In the genomic region with DNA sequence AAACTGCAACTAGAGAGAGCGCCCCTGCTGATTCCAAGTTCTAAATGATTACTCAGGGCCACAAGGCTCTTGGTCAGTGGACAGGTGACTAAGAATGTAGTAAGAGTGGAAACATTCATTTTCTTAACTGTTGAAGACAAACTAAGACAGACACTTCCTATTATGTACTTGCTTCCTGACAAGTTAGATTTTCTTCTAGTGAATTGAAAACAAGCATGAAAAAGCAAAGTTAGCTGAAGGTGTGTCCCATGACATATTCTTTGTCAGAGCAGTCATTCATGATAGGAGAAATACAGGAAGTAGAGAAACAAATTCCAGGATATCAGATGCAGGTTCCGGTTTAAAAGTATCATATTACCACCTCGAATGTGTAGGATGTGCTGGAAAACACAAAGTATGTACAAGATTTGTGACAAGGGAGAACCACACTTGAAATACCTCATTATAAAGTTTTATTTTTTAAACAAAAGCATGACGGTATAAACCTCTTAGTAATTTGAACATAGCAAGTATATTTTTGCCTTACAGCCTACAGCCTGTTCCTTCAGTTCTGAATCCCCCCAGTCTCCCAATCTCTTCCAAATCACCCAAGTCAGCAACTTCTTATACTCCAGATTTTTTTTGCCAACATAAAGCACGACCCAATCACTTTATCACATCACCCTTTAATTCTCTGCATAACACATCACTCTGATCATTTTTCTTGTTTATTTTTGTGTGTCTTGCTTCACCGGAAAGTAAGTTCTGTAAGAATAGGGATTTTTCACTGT, we compare ENCODE assay signal across 1 cellular context.
TF ChIP-seq lines count a peak whose summit lies in the region.

No MANE protein-coding gene starts in this region.

TF ChIP-seq in SK-N-SH, 30 proteins besides CTCF, POLR2A, EP300 and RAD21 (continued from another document):
- TF ChIP-seq EZH2phosphoT487 (IDR thresholded peaks at IDR 0.05; ENCODE audit: borderline replicate concordance, low read depth), result no peak
- TF ChIP-seq GATA2 (CRISPR knock-in tag; IDR thresholded peaks at IDR 0.05), result no peak
- TF ChIP-seq, protein P1, sequence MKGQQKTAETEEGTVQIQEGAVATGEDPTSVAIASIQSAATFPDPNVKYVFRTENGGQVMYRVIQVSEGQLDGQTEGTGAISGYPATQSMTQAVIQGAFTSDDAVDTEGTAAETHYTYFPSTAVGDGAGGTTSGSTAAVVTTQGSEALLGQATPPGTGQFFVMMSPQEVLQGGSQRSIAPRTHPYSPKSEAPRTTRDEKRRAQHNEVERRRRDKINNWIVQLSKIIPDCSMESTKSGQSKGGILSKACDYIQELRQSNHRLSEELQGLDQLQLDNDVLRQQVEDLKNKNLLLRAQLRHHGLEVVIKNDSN (IDR thresholded peaks at IDR 0.05; ENCODE audit: borderline replicate concordance, low read depth), result no peak
- TF ChIP-seq, protein P2, sequence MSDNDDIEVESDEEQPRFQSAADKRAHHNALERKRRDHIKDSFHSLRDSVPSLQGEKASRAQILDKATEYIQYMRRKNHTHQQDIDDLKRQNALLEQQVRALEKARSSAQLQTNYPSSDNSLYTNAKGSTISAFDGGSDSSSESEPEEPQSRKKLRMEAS (IDR thresholded peaks at IDR 0.05; ENCODE audit: low read depth), result no peak
- TF ChIP-seq TCF12 (IDR thresholded peaks at IDR 0.05), result peak; percentile 53; the same call in 1 of the 2 replicates
- no peak for TF ChIP-seq POLR2AphosphoS5 (IDR thresholded peaks at IDR 0.05; ENCODE audit: low read depth, low read length)
- TF ChIP-seq PBX3 (IDR thresholded peaks at IDR 0.05), result peak; percentile 63
- no peak for TF ChIP-seq RXRA (IDR thresholded peaks at IDR 0.05; ENCODE audit: borderline replicate concordance, low read depth)
- TF ChIP-seq FOXM1 (IDR thresholded peaks at IDR 0.05; ENCODE audit: low read depth), result no peak
- TF ChIP-seq, protein P3, sequence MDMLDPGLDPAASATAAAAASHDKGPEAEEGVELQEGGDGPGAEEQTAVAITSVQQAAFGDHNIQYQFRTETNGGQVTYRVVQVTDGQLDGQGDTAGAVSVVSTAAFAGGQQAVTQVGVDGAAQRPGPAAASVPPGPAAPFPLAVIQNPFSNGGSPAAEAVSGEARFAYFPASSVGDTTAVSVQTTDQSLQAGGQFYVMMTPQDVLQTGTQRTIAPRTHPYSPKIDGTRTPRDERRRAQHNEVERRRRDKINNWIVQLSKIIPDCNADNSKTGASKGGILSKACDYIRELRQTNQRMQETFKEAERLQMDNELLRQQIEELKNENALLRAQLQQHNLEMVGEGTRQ (IDR thresholded peaks at IDR 0.05; ENCODE audit: borderline replicate concordance, low read depth, low read length), result no peak
- no peak for TF ChIP-seq YY1 (IDR thresholded peaks at IDR 0.05; ENCODE audit: low read depth)
- TF ChIP-seq NRF1 (IDR thresholded peaks at IDR 0.05; ENCODE audit: low read depth, low read length), result no peak
- peak; percentile 56; the same call in 1 of the 2 replicates for TF ChIP-seq FOSL2 (IDR thresholded peaks at IDR 0.05; ENCODE audit: borderline replicate concordance, low read depth)
- TF ChIP-seq TEAD4 (IDR thresholded peaks at IDR 0.05; ENCODE audit: borderline replicate concordance, insufficient read depth), result no peak
- TF ChIP-seq JUND (IDR thresholded peaks at IDR 0.05), result peak; percentile 30; the same call in 1 of the 2 replicates
- TF ChIP-seq SMC3 (IDR thresholded peaks at IDR 0.05; ENCODE audit: low read depth, low read length), result no peak
- TF ChIP-seq FOXJ3 (CRISPR knock-in tag; IDR thresholded peaks at IDR 0.05), result no peak
- no peak for TF ChIP-seq REST (IDR thresholded peaks at IDR 0.05; ENCODE audit: low read depth, low read length)
- no peak for TF ChIP-seq SIN3A (IDR thresholded peaks at IDR 0.05; ENCODE audit: borderline replicate concordance, low read depth, low read length)
- TF ChIP-seq RCOR1 (IDR thresholded peaks at IDR 0.05; ENCODE audit: low read length), result no peak
